In the genomic region with DNA sequence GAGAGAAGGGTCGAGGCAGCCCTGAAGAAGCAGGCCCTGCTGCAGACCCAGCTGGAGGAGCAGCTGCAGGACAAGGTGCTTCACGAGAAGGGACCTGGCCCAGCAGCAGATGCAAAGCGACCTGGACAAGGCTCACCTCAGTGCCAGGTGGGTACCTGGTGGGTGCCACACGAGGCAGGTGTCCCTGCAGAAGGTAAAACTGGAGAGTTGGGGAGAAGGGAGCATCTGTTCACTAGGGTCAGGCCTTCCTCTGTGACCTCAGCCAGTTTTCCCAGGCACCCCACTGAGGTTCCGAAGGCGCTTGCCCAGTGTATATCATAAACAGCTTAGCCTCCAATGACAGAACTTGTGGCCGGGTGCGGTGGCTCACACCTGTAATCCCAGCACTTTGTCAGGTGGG, we compare ENCODE assay signal across 25 cellular contexts.
"Had no signal": no experiment of that assay in that cellular context is flagged by ENCODE, and none has a peak within 500 bp of the region (broad histone marks: within the 10 kb centered on the region; RNA-seq: fewer than 3 reads in every experiment).

No MANE protein-coding gene starts in this region.

- H3K27me3 ChIP-seq: brain microvascular endothelial cell had no signal

- H3K36me3 ChIP-seq: brain microvascular endothelial cell had no signal

- H3K27ac ChIP-seq: brain microvascular endothelial cell, coronary artery, dorsolateral prefrontal cortex had no signal

- DNase-seq: activated CD4-positive, alpha-beta T cell treated with anti-CD3 and anti-CD28 coated beads for 48 hours; activated CD4-positive, alpha-beta T cell treated with anti-CD3 and anti-CD28 coated beads, Interleukin-2, amount 50 U/mL, for 1 hour; activated CD4-positive, alpha-beta T cell treated with anti-CD3 and anti-CD28 coated beads, Interleukin-2, amount 50 U/mL, for 48 hours; activated CD8-positive, alpha-beta memory T cell treated with anti-CD3 and anti-CD28 coated beads for 24 hours; activated CD8-positive, alpha-beta T cell treated with anti-CD3 and anti-CD28 coated beads for 36 hours; activated effector memory CD4-positive, alpha-beta T cell treated with Interleukin-2 at 50 U/mL for 16 hours; activated gamma-delta T cell treated with Interleukin-2 at 50 U/mL for 16 hours; activated naive CD4-positive, alpha-beta T cell treated with anti-CD3 and anti-CD28 coated beads, Interleukin-2, amount 50 U/mL, for 16 hours; activated naive CD4-positive, alpha-beta T cell treated with Interleukin-2 at 50 U/mL for 16 hours; activated T-cell treated with anti-CD3 and anti-CD28 coated beads, Interleukin-2, amount 50 U/mL, for 4 hours; amniotic stem cell; anterior cingulate cortex; brain microvascular endothelial cell; dorsolateral prefrontal cortex; effector memory CD4-positive, alpha-beta T cell; endodermal cell; foreskin fibroblast; glutamatergic neuron; T-helper 1 cell; T-helper 17 cell; T1000 had no signal

- ATAC-seq: activated CD8-positive, alpha-beta T cell treated with anti-CD3 and anti-CD28 coated beads for 36 hours; activated T-cell treated with anti-CD3 and anti-CD28 coated beads, Interleukin-2, amount 50 U/mL, for 4 hours; activated T-helper 17 cell treated with anti-CD3 and anti-CD28 coated beads, Interleukin-2, amount 50 U/mL, for 72 hours; esophagus mucosa; T-helper 17 cell; WTC11 had no signal

- H3K4me3 ChIP-seq: coronary artery, dorsolateral prefrontal cortex had no signal
